In the genomic region with DNA sequence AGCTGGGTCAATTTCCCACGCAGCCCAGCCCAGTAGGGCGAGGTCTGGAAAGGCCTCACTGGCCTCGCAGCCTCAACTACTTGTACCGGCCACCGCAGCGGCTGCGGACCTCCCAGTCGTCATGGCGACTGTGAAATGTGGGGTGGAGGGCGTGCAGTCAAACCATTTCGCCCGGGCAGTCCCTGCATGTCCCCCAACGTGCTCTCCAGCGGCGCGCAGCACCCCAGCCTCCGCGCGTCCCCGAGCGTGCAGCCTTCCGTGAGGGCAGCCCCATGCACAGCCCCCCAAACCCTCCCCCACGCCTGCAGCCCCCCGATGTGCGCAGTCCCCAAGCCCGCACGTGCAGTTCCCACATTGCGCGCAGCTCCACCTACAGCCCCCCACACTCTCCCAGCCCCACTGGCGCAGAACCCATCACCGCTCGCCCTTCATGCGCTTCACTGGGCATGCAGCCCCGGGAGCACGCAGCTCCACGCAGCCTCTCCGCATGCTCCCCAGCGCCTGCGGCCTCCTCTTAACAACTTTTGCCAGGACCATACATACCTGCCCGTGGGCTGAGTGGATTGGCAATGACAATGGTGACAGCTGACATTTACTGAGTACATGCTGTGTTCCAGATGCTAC, we compare ENCODE assay signal across 1 cellular context.
TF ChIP-seq lines count a peak whose summit lies in the region.

No MANE protein-coding gene starts in this region.

TF ChIP-seq in WTC11, 78 proteins besides CTCF, POLR2A, EP300 and RAD21 (continued from another document):
- TF ChIP-seq, protein P1, sequence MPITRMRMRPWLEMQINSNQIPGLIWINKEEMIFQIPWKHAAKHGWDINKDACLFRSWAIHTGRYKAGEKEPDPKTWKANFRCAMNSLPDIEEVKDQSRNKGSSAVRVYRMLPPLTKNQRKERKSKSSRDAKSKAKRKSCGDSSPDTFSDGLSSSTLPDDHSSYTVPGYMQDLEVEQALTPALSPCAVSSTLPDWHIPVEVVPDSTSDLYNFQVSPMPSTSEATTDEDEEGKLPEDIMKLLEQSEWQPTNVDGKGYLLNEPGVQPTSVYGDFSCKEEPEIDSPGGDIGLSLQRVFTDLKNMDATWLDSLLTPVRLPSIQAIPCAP (CRISPR knock-in tag; IDR thresholded peaks at IDR 0.05), result no peak
- no peak for TF ChIP-seq GTF2I (CRISPR knock-in tag; conservative IDR thresholded peaks at IDR 0.05)
- TF ChIP-seq AFF4 (CRISPR knock-in tag; IDR thresholded peaks at IDR 0.05; ENCODE audit: borderline replicate concordance), result no peak
- TF ChIP-seq SP1 (CRISPR knock-in tag; conservative IDR thresholded peaks at IDR 0.05), result no peak
- TF ChIP-seq, protein P2, sequence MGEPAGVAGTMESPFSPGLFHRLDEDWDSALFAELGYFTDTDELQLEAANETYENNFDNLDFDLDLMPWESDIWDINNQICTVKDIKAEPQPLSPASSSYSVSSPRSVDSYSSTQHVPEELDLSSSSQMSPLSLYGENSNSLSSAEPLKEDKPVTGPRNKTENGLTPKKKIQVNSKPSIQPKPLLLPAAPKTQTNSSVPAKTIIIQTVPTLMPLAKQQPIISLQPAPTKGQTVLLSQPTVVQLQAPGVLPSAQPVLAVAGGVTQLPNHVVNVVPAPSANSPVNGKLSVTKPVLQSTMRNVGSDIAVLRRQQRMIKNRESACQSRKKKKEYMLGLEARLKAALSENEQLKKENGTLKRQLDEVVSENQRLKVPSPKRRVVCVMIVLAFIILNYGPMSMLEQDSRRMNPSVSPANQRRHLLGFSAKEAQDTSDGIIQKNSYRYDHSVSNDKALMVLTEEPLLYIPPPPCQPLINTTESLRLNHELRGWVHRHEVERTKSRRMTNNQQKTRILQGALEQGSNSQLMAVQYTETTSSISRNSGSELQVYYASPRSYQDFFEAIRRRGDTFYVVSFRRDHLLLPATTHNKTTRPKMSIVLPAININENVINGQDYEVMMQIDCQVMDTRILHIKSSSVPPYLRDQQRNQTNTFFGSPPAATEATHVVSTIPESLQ (CRISPR knock-in tag; IDR thresholded peaks at IDR 0.05), result no peak
- TF ChIP-seq ZNF121 (CRISPR knock-in tag; IDR thresholded peaks at IDR 0.05), result no peak
- TF ChIP-seq, protein P3, sequence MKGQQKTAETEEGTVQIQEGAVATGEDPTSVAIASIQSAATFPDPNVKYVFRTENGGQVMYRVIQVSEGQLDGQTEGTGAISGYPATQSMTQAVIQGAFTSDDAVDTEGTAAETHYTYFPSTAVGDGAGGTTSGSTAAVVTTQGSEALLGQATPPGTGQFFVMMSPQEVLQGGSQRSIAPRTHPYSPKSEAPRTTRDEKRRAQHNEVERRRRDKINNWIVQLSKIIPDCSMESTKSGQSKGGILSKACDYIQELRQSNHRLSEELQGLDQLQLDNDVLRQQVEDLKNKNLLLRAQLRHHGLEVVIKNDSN (CRISPR knock-in tag; IDR thresholded peaks at IDR 0.05), result no peak
- TF ChIP-seq, protein P4, sequence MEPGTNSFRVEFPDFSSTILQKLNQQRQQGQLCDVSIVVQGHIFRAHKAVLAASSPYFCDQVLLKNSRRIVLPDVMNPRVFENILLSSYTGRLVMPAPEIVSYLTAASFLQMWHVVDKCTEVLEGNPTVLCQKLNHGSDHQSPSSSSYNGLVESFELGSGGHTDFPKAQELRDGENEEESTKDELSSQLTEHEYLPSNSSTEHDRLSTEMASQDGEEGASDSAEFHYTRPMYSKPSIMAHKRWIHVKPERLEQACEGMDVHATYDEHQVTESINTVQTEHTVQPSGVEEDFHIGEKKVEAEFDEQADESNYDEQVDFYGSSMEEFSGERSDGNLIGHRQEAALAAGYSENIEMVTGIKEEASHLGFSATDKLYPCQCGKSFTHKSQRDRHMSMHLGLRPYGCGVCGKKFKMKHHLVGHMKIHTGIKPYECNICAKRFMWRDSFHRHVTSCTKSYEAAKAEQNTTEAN (CRISPR knock-in tag; IDR thresholded peaks at IDR 0.05), result no peak
- TF ChIP-seq FOXP1 (CRISPR knock-in tag; IDR thresholded peaks at IDR 0.05; ENCODE audit: borderline replicate concordance), result no peak
TF ChIP-seq in WTC11: peak in this region for 0.
